Comparison of ENCODE assay signal across 22 cellular contexts in genomic region chr1:26858160-26858559, GRCh38. TPM values are rescaled to one million over a fixed set of nuclear protein-coding genes. Genes with fewer than 3 reads are reported as not detected.
DNase-seq lines count a peak whose midpoint lies in the region; ATAC-seq and TF ChIP-seq lines count a peak whose summit lies in the region.
"Had no signal": no experiment of that assay in that cellular context is flagged by ENCODE, and none has a peak within 500 bp of the region (broad histone marks: within the 10 kb centered on the region; RNA-seq: fewer than 3 reads in every experiment).

No MANE protein-coding gene starts in this region.

- H2BK5ac ChIP-seq in trophoblast cell (ENCODE audit: low read depth, low read length, poor library complexity): no peak overlapping the region

- H3K4me3 Mint-ChIP-seq in endodermal cell: no peak overlapping the region
- H3K4me3 Mint-ChIP-seq: activated CD8-positive, alpha-beta T cell treated with anti-CD3 and anti-CD28 coated beads, Interleukin-2, amount 10 ng/mL, durations not matched to agents 7 days and 5 days; activated naive CD4-positive, alpha-beta T cell treated with anti-CD3 and anti-CD28 coated beads, Interleukin-2, amount 50 U/mL, for 24 hours; activated T-cell treated with anti-CD3 and anti-CD28 coated beads, Interleukin-2, amount 50 U/mL, for 24 hours had no signal

- no peak overlapping the region for H3K14ac ChIP-seq in trophoblast cell (ENCODE audit: low read length)

- H3K4ac ChIP-seq in trophoblast cell (ENCODE audit: low read depth, low read length): no peak overlapping the region

- peaks cover 12% of the 10 kb centered on the region for H3K4me1 Mint-ChIP-seq in endodermal cell

- no peak overlapping the region for H3K9ac ChIP-seq in trophoblast cell (ENCODE audit: low read length)
- H3K9ac ChIP-seq in endodermal cell (ENCODE audit: extremely low read depth, low read length, poor library complexity, severe bottlenecking): no peak overlapping the region

- H3K27ac ChIP-seq in esophagus (ENCODE audit: low read depth in 2 of 2, low read length in 1 of 2) (peak overlapping the region; percentile 86 to 97), trophoblast cell (ENCODE audit: low read depth, low read length) (no peak overlapping the region), endodermal cell (ENCODE audit: low read depth, low read length) (no peak overlapping the region)
- H3K27ac ChIP-seq: colonic mucosa had no signal

- H2AK5ac ChIP-seq in trophoblast cell (ENCODE audit: low read length): no peak overlapping the region

- peaks cover 13% of the 10 kb centered on the region for H3K36me3 Mint-ChIP-seq in endodermal cell (ENCODE audit: low read depth)

- H4K12ac ChIP-seq in trophoblast cell (ENCODE audit: low read depth, low read length): no peak overlapping the region

- H3K9me3 Mint-ChIP-seq in endodermal cell: no peaks in the 10 kb centered on the region
- H3K9me3 Mint-ChIP-seq: activated naive CD4-positive, alpha-beta T cell treated with anti-CD3 and anti-CD28 coated beads, Interleukin-2, amount 50 U/mL, for 24 hours; activated T-cell treated with anti-CD3 and anti-CD28 coated beads, Interleukin-2, amount 50 U/mL, for 24 hours had no signal

- peaks cover 4% of the 10 kb centered on the region for H3K27me3 Mint-ChIP-seq in endodermal cell (ENCODE audit: insufficient read depth)
- H3K27me3 Mint-ChIP-seq: activated naive CD4-positive, alpha-beta T cell treated with anti-CD3 and anti-CD28 coated beads, Interleukin-2, amount 50 U/mL, for 24 hours; activated T-cell treated with anti-CD3 and anti-CD28 coated beads, Interleukin-2, amount 50 U/mL, for 24 hours had no signal

- H3K23ac ChIP-seq in trophoblast cell (ENCODE audit: low read length): no peak overlapping the region

- H3K79me1 ChIP-seq in trophoblast cell (ENCODE audit: low read length): peaks cover 7% of the 10 kb centered on the region

- ATAC-seq in GM19351 (IDR thresholded peaks at IDR 0.05; ENCODE audit: unreplicated experiment) (no peak), GM19324 (IDR thresholded peaks at IDR 0.05; ENCODE audit: low FRiP score, unreplicated experiment) (no peak)
- ATAC-seq: activated CD4-positive, CD25-positive, alpha-beta regulatory T cell treated with anti-CD3 and anti-CD28 coated beads, Interleukin-2, amount 50 U/mL, for 24 hours; activated CD8-positive, alpha-beta T cell treated with anti-CD3 and anti-CD28 coated beads, Interleukin-2, amount 10 ng/mL, durations not matched to agents 7 days and 5 days; left ventricle myocardium superior; mucosa of descending colon had no signal

- no peaks in the 10 kb centered on the region for H3K79me2 ChIP-seq in trophoblast cell (ENCODE audit: control insufficient read depth, insufficient read depth, low read length, poor library complexity)

- no peak for TF ChIP-seq CTCF in endodermal cell (conservative IDR thresholded peaks at IDR 0.05)

- H3K18ac ChIP-seq in trophoblast cell (ENCODE audit: low read length): no peak overlapping the region

- H3K4me3 ChIP-seq in esophagus (ENCODE audit: low read depth in 1 of 2, low read length in 2 of 2) (no peak overlapping the region), trophoblast cell (ENCODE audit: low read depth, low read length) (no peak overlapping the region), endodermal cell (ENCODE audit: low read length) (no peak overlapping the region)
- H3K4me3 ChIP-seq: colonic mucosa, mucosa of descending colon had no signal

- no peak overlapping the region for H2BK12ac ChIP-seq in trophoblast cell (ENCODE audit: low read length)

- no peak overlapping the region for H2AFZ ChIP-seq in trophoblast cell (ENCODE audit: insufficient read depth, low read length, poor library complexity)

- H4K91ac ChIP-seq in trophoblast cell (ENCODE audit: low read depth, low read length): peak overlapping the region; percentile 2

- H3K4me2 ChIP-seq in trophoblast cell (ENCODE audit: low read length): no peak overlapping the region

- H2BK120ac ChIP-seq in trophoblast cell (ENCODE audit: insufficient read depth, low read length, poor library complexity): no peak overlapping the region

- H3K36me3 ChIP-seq in esophagus (ENCODE audit: control insufficient read depth in 2 of 2, insufficient read depth in 2 of 2, low read length in 1 of 2): peaks cover 6 to 13% of the 10 kb centered on the region in 2 donors
- peaks cover 26 to 28% of the 10 kb centered on the region in 2 experiments for H3K36me3 ChIP-seq in trophoblast cell (ENCODE audit: control insufficient read depth in 1 of 2, insufficient read depth in 2 of 2, low read length in 2 of 2)
- peaks cover 13% of the 10 kb centered on the region for H3K36me3 ChIP-seq in endodermal cell (ENCODE audit: control insufficient read depth, insufficient read depth, low read length)
- H3K36me3 ChIP-seq: colonic mucosa had no signal

- 44 to 75% methylated on average over 4 of the region's 4 CpGs for WGBS in esophagus, 2 donors
- WGBS in trophoblast cell (ENCODE audit: extremely low coverage, insufficient coverage, insufficient read length): no CpG with 5 or more reads among the region's 4 CpGs
- WGBS in endodermal cell (ENCODE audit: insufficient coverage in 1 of 2, insufficient read length in 1 of 2), 2 experiments: 90% methylated on average over 4 of the region's 4 CpGs

- H4K8ac ChIP-seq in trophoblast cell (ENCODE audit: low read depth, low read length): no peak overlapping the region

- H3K9me3 ChIP-seq in esophagus (ENCODE audit: control insufficient read depth in 2 of 2, insufficient read depth in 1 of 2, low read depth in 1 of 2, low read length in 1 of 2) (no peaks in the 10 kb centered on the region), trophoblast cell (ENCODE audit: insufficient read depth, low read depth, low read length) (peaks cover 5% of the 10 kb centered on the region), endodermal cell (ENCODE audit: control insufficient read depth, low read length) (no peaks in the 10 kb centered on the region)
- H3K9me3 ChIP-seq: colonic mucosa, mucosa of descending colon had no signal

- no peak overlapping the region for H3K27ac Mint-ChIP-seq in endodermal cell
- H3K27ac Mint-ChIP-seq: activated CD8-positive, alpha-beta T cell treated with anti-CD3 and anti-CD28 coated beads, Interleukin-2, amount 10 ng/mL, durations not matched to agents 7 days and 5 days; activated naive CD4-positive, alpha-beta T cell treated with anti-CD3 and anti-CD28 coated beads, Interleukin-2, amount 50 U/mL, for 24 hours had no signal

- peak; percentile 16 for DNase-seq in GM03348 (ENCODE audit: low spot score)
- DNase-seq in NCI-H82 treated with DMSO at 0.1 percent for 48 hours (lab: John Stamatoyannopoulos, UW; ENCODE audit: unreplicated experiment): peak; percentile 37
- no peak for DNase-seq in trophoblast cell
- no peak for DNase-seq in endodermal cell
- no peak for DNase-seq in T-helper 1 cell
- DNase-seq: activated CD8-positive, alpha-beta T cell treated with anti-CD3 and anti-CD28 coated beads, Interleukin-2, amount 10 ng/mL, durations not matched to agents 7 days and 5 days; activated T-cell treated with anti-CD3 and anti-CD28 coated beads, Interleukin-2, amount 50 U/mL, for 24 hours; colonic mucosa; left ventricle myocardium superior; mucosa of descending colon; NCI-H1105; NCI-H2107; NCI-H526 treated with DMSO at 0.1 percent for 48 hours; OCI-M1; retina had no signal

- H3K4me1 ChIP-seq in esophagus (ENCODE audit: control insufficient read depth in 2 of 2, insufficient read depth in 2 of 2, low read length in 1 of 2): peaks cover 3 to 39% of the 10 kb centered on the region in 2 donors
- H3K4me1 ChIP-seq in trophoblast cell (ENCODE audit: control insufficient read depth in 1 of 2, insufficient read depth in 2 of 2, low read length in 2 of 2): peaks cover 27 to 28% of the 10 kb centered on the region in 2 experiments
- no peaks in the 10 kb centered on the region for H3K4me1 ChIP-seq in endodermal cell (ENCODE audit: control insufficient read depth, insufficient read depth, low read length)

- H3K27me3 ChIP-seq in esophagus (ENCODE audit: control insufficient read depth in 1 of 2, insufficient read depth in 2 of 2, low read length in 2 of 2): no peaks in the 10 kb centered on the region
- H3K27me3 ChIP-seq in trophoblast cell (ENCODE audit: insufficient read depth, low read length): no peaks in the 10 kb centered on the region
- no peaks in the 10 kb centered on the region for H3K27me3 ChIP-seq in endodermal cell (ENCODE audit: control insufficient read depth, insufficient read depth, low read length, poor library complexity, severe bottlenecking)
- H3K27me3 ChIP-seq: colonic mucosa had no signal

RNA-seq across cellular contexts. Expression of gene SFN, which starts 4.8 kb away (rescaled TPM):
- polyA plus RNA-seq in esophagus: 1,000 to 10,000 TPM; 1,075 to 2,440 TPM
- polyA plus RNA-seq in trophoblast cell (2013): 45.3 and 46.7 TPM in 2 replicates
- total RNA-seq in endodermal cell: 1 to 10 TPM; 1.5 to 2.6 TPM
- 0.50 TPM for polyA plus RNA-seq in endodermal cell (2013, experiment 1 of 2)
- 0.87 TPM for polyA plus RNA-seq in endodermal cell (2013, experiment 2 of 2)
- total RNA-seq: glomerular endothelial cell, left ventricle myocardium superior had no signal

RNA-seq across cellular contexts. Expression of gene ZDHHC18, which starts 31.7 kb away (rescaled TPM):
- 10 to 100 TPM; 14.4 to 15.0 TPM for polyA plus RNA-seq in esophagus
- 33.2 and 34.4 TPM in 2 replicates for polyA plus RNA-seq in trophoblast cell (2013)
- 10 to 100 TPM; 39.7 to 42.4 TPM for total RNA-seq in endodermal cell
- polyA plus RNA-seq in endodermal cell (2013, experiment 1 of 2): 37.1 TPM
- 34.3 TPM for polyA plus RNA-seq in endodermal cell (2013, experiment 2 of 2)

RNA-seq across cellular contexts. Expression of gene GPN2, which starts 31.9 kb away (rescaled TPM):
- 10 to 100 TPM; 10.4 to 16.4 TPM for polyA plus RNA-seq in esophagus
- polyA plus RNA-seq in trophoblast cell (2013): 22.9 and 24.1 TPM in 2 replicates
- total RNA-seq in endodermal cell: 10 to 100 TPM; 32.6 to 38.5 TPM
- 24.5 TPM for polyA plus RNA-seq in endodermal cell (2013, experiment 1 of 2)
- polyA plus RNA-seq in endodermal cell (2013, experiment 2 of 2): 21.1 TPM

RNA-seq across cellular contexts. Expression of gene GPATCH3, which starts 42.1 kb away (rescaled TPM):
- polyA plus RNA-seq in esophagus: 1 to 10 TPM; 6.9 to 7.0 TPM
- polyA plus RNA-seq in trophoblast cell (2013): 17.8 and 18.2 TPM in 2 replicates
- 10 to 100 TPM; 21.3 to 23.2 TPM for total RNA-seq in endodermal cell
- polyA plus RNA-seq in endodermal cell (2013, experiment 1 of 2): 11.5 TPM
- polyA plus RNA-seq in endodermal cell (2013, experiment 2 of 2): 11.3 TPM

RNA-seq across cellular contexts. Expression of gene NR0B2, which starts 55.6 kb away (rescaled TPM):
- polyA plus RNA-seq in esophagus: not detected
- not detected in 2 replicates for polyA plus RNA-seq in trophoblast cell (2013)
- total RNA-seq in endodermal cell: not detected
- polyA plus RNA-seq in endodermal cell (2013, experiment 1 of 2): not detected
- polyA plus RNA-seq in endodermal cell (2013, experiment 2 of 2): not detected
- total RNA-seq: activated CD8-positive, alpha-beta T cell treated with anti-CD3 and anti-CD28 coated beads, Interleukin-2, amount 10 ng/mL, durations not matched to agents 7 days and 5 days; glomerular endothelial cell had no signal
- polyA plus RNA-seq: AG04450 had no signal

Comparison
In these comparisons a context has a peak if more than half of its experiments do, and no peak if none do; other contexts are left out.
1. DNase-seq: peak in GM03348 (single experiment) and NCI-H82 treated with DMSO at 0.1 percent for 48 hours (single experiment); none in trophoblast cell (0 of 2), endodermal cell (single experiment) and T-helper 1 cell (0 of 5).
2. H3K27ac ChIP-seq: peak in esophagus (2 of 2); none in trophoblast cell (single experiment) and endodermal cell (single experiment).